37 cellular contexts compared by ENCODE assay signal in the genomic region with DNA sequence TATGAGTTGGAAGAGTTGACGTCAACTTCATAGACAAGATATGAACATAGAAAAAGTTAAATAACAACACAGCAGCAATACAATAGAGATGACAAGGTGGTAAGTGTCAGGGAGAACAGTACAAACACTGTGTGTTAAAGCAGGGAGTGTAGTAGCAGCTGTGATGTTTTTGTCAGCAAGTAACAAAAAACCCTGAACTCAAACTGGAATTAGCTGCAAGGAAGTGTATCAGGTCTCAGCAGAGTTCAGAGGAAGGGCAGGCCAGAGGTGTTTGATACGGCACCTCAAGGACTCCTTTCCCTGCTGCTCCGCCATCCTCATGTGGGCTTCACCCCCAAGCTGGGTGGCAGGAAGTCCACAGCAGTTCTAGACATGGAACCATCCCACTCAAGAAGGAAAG.
"Had no signal": no experiment of that assay in that cellular context is flagged by ENCODE, and none has a peak within 500 bp of the region (broad histone marks: within the 10 kb centered on the region; RNA-seq: fewer than 3 reads in every experiment).

No MANE protein-coding gene starts in this region.

- ATAC-seq: activated naive CD4-positive, alpha-beta T cell treated with anti-CD3 and anti-CD28 coated beads, Interleukin-2, amount 50 U/mL, for 72 hours; activated naive CD8-positive, alpha-beta T cell treated with anti-CD3 and anti-CD28 coated beads, Interleukin-2, amount 50 U/mL, for 24 hours; activated T-cell treated with anti-CD3 and anti-CD28 coated beads, Interleukin-2, amount 50 U/mL, for 4 hours; activated T-cell treated with anti-CD3 and anti-CD28 coated beads, Interleukin-2, amount 50 U/mL, for 72 hours; activated T-helper 17 cell treated with anti-CD3 and anti-CD28 coated beads, Interleukin-2, amount 50 U/mL, for 72 hours; body of pancreas had no signal

- H3K36me3 Mint-ChIP-seq: activated naive CD4-positive, alpha-beta T cell treated with anti-CD3 and anti-CD28 coated beads, Interleukin-2, amount 10 ng/mL, durations not matched to agents 7 days and 5 days; activated naive CD4-positive, alpha-beta T cell treated with anti-CD3 and anti-CD28 coated beads, Interleukin-2, amount 50 U/mL, for 24 hours; activated naive CD4-positive, alpha-beta T cell treated with anti-CD3 and anti-CD28 coated beads, Interleukin-2, amount 50 U/mL, for 72 hours; activated naive CD8-positive, alpha-beta T cell; activated naive CD8-positive, alpha-beta T cell treated with anti-CD3 and anti-CD28 coated beads for 36 hours; activated naive CD8-positive, alpha-beta T cell treated with anti-CD3 and anti-CD28 coated beads, Interleukin-2, amount 10 ng/mL, durations not matched to agents 7 days and 5 days had no signal

- H3K27me3 ChIP-seq: adrenal gland, ascending aorta, body of pancreas, brain microvascular endothelial cell, breast epithelium, cardiac muscle cell had no signal

- DNase-seq: activated effector memory CD4-positive, alpha-beta T cell treated with anti-CD3 and anti-CD28 coated beads, Interleukin-2, amount 50 U/mL, for 16 hours; activated effector memory CD4-positive, alpha-beta T cell treated with Interleukin-2 at 50 U/mL for 16 hours; activated gamma-delta T cell; activated gamma-delta T cell treated with Interleukin-2 at 50 U/mL for 16 hours; activated naive CD4-positive, alpha-beta T cell; activated naive CD4-positive, alpha-beta T cell treated with anti-CD3 and anti-CD28 coated beads for 36 hours; activated naive CD4-positive, alpha-beta T cell treated with anti-CD3 and anti-CD28 coated beads, Interleukin-2, amount 10 ng/mL, durations not matched to agents 7 days and 5 days; activated naive CD4-positive, alpha-beta T cell treated with anti-CD3 and anti-CD28 coated beads, Interleukin-2, amount 50 U/mL, for 16 hours; activated naive CD4-positive, alpha-beta T cell treated with Interleukin-2 at 50 U/mL for 16 hours; activated naive CD8-positive, alpha-beta T cell treated with anti-CD3 and anti-CD28 coated beads for 36 hours; activated naive CD8-positive, alpha-beta T cell treated with anti-CD3 and anti-CD28 coated beads, Interleukin-2, amount 10 ng/mL, durations not matched to agents 7 days and 5 days; activated naive CD8-positive, alpha-beta T cell treated with anti-CD3 and anti-CD28 coated beads, Interleukin-2, amount 50 U/mL, for 24 hours; activated T-cell treated with anti-CD3 and anti-CD28 coated beads, Interleukin-2, amount 50 U/mL, for 1 hour; activated T-cell treated with anti-CD3 and anti-CD28 coated beads, Interleukin-2, amount 50 U/mL, for 24 hours; activated T-cell treated with anti-CD3 and anti-CD28 coated beads, Interleukin-2, amount 50 U/mL, for 4 hours; activated T-cell treated with anti-CD3 and anti-CD28 coated beads, Interleukin-2, amount 50 U/mL, for 48 hours; activated T-cell treated with anti-CD3 and anti-CD28 coated beads, Interleukin-2, amount 50 U/mL, for 72 hours; adrenal gland; amniotic stem cell; amygdala; anterior cingulate cortex; aorta; body of pancreas; brain microvascular endothelial cell; caudate nucleus; central memory CD4-positive, alpha-beta T cell; cerebellar nuclear complex had no signal

- H3K27me3 Mint-ChIP-seq: activated naive CD4-positive, alpha-beta T cell treated with anti-CD3 and anti-CD28 coated beads, Interleukin-2, amount 50 U/mL, for 24 hours; activated naive CD8-positive, alpha-beta T cell; activated naive CD8-positive, alpha-beta T cell treated with anti-CD3 and anti-CD28 coated beads for 36 hours; activated naive CD8-positive, alpha-beta T cell treated with anti-CD3 and anti-CD28 coated beads, Interleukin-2, amount 50 U/mL, for 24 hours had no signal

- H3K9me3 Mint-ChIP-seq: activated naive CD4-positive, alpha-beta T cell treated with anti-CD3 and anti-CD28 coated beads for 36 hours; activated naive CD4-positive, alpha-beta T cell treated with anti-CD3 and anti-CD28 coated beads, Interleukin-2, amount 10 ng/mL, durations not matched to agents 7 days and 5 days; activated naive CD4-positive, alpha-beta T cell treated with anti-CD3 and anti-CD28 coated beads, Interleukin-2, amount 50 U/mL, for 24 hours; activated naive CD4-positive, alpha-beta T cell treated with anti-CD3 and anti-CD28 coated beads, Interleukin-2, amount 50 U/mL, for 72 hours; activated naive CD8-positive, alpha-beta T cell treated with anti-CD3 and anti-CD28 coated beads for 36 hours; activated naive CD8-positive, alpha-beta T cell treated with anti-CD3 and anti-CD28 coated beads, Interleukin-2, amount 10 ng/mL, durations not matched to agents 7 days and 5 days; activated naive CD8-positive, alpha-beta T cell treated with anti-CD3 and anti-CD28 coated beads, Interleukin-2, amount 50 U/mL, for 24 hours; activated T-cell treated with anti-CD3 and anti-CD28 coated beads, Interleukin-2, amount 50 U/mL, for 24 hours; activated T-cell treated with anti-CD3 and anti-CD28 coated beads, Interleukin-2, amount 50 U/mL, for 4 hours; activated T-cell treated with anti-CD3 and anti-CD28 coated beads, Interleukin-2, amount 50 U/mL, for 72 hours; activated T-helper 1 cell treated with anti-CD3 and anti-CD28 coated beads, Interleukin-12 subunit alpha, Interleukin-12 subunit beta, Interleukin-2, Interleukin-4 antibody, amounts not matched to agents 30 ng/mL and 10 ng/mL and 1 ng/mL, durations not matched to agents 14 hours and 24 hours and 36 hours; activated T-helper 17 cell treated with anti-CD3 and anti-CD28 coated beads, Interleukin-2, amount 50 U/mL, for 72 hours; brain; central memory CD8-positive, alpha-beta T cell had no signal

- H3K4me3 ChIP-seq: adrenal gland, ascending aorta, body of pancreas, breast epithelium, cardiac muscle cell had no signal

- H3K27ac ChIP-seq: adrenal gland, ascending aorta, body of pancreas, brain microvascular endothelial cell, breast epithelium, cardiac muscle cell had no signal

- H3K4me3 Mint-ChIP-seq: activated naive CD4-positive, alpha-beta T cell treated with anti-CD3 and anti-CD28 coated beads for 36 hours; activated naive CD4-positive, alpha-beta T cell treated with anti-CD3 and anti-CD28 coated beads, Interleukin-2, amount 10 ng/mL, durations not matched to agents 7 days and 5 days; activated naive CD4-positive, alpha-beta T cell treated with anti-CD3 and anti-CD28 coated beads, Interleukin-2, amount 50 U/mL, for 24 hours; activated naive CD8-positive, alpha-beta T cell; activated naive CD8-positive, alpha-beta T cell treated with anti-CD3 and anti-CD28 coated beads for 36 hours; activated naive CD8-positive, alpha-beta T cell treated with anti-CD3 and anti-CD28 coated beads, Interleukin-2, amount 10 ng/mL, durations not matched to agents 7 days and 5 days; activated naive CD8-positive, alpha-beta T cell treated with anti-CD3 and anti-CD28 coated beads, Interleukin-2, amount 50 U/mL, for 24 hours; activated T-cell treated with anti-CD3 and anti-CD28 coated beads, Interleukin-2, amount 50 U/mL, for 24 hours; activated T-cell treated with anti-CD3 and anti-CD28 coated beads, Interleukin-2, amount 50 U/mL, for 4 hours; activated T-cell treated with anti-CD3 and anti-CD28 coated beads, Interleukin-2, amount 50 U/mL, for 72 hours; activated T-helper 1 cell treated with anti-CD3 and anti-CD28 coated beads, Interleukin-12 subunit alpha, Interleukin-12 subunit beta, Interleukin-2, Interleukin-4 antibody, amounts not matched to agents 30 ng/mL and 10 ng/mL and 1 ng/mL, durations not matched to agents 14 hours and 24 hours and 36 hours; activated T-helper 17 cell treated with anti-CD3 and anti-CD28 coated beads, Interleukin-2, amount 50 U/mL, for 72 hours; brain; central memory CD8-positive, alpha-beta T cell had no signal

- H3K4me1 Mint-ChIP-seq: activated naive CD4-positive, alpha-beta T cell treated with anti-CD3 and anti-CD28 coated beads, Interleukin-2, amount 10 ng/mL, durations not matched to agents 7 days and 5 days; activated naive CD4-positive, alpha-beta T cell treated with anti-CD3 and anti-CD28 coated beads, Interleukin-2, amount 50 U/mL, for 24 hours; activated naive CD8-positive, alpha-beta T cell treated with anti-CD3 and anti-CD28 coated beads for 36 hours; activated naive CD8-positive, alpha-beta T cell treated with anti-CD3 and anti-CD28 coated beads, Interleukin-2, amount 10 ng/mL, durations not matched to agents 7 days and 5 days; activated naive CD8-positive, alpha-beta T cell treated with anti-CD3 and anti-CD28 coated beads, Interleukin-2, amount 50 U/mL, for 24 hours; activated T-helper 17 cell treated with anti-CD3 and anti-CD28 coated beads, Interleukin-2, amount 50 U/mL, for 72 hours; central memory CD8-positive, alpha-beta T cell had no signal

- H3K9me3 ChIP-seq: adrenal gland, ascending aorta, body of pancreas, breast epithelium had no signal

- H3K4me1 ChIP-seq: adrenal gland, ascending aorta, body of pancreas, breast epithelium had no signal

- H3K36me3 ChIP-seq: adrenal gland, ascending aorta, brain microvascular endothelial cell, breast epithelium, cardiac muscle cell had no signal

- H3K27ac Mint-ChIP-seq: activated naive CD4-positive, alpha-beta T cell treated with anti-CD3 and anti-CD28 coated beads for 36 hours; activated naive CD4-positive, alpha-beta T cell treated with anti-CD3 and anti-CD28 coated beads, Interleukin-2, amount 10 ng/mL, durations not matched to agents 7 days and 5 days; activated naive CD4-positive, alpha-beta T cell treated with anti-CD3 and anti-CD28 coated beads, Interleukin-2, amount 50 U/mL, for 24 hours; activated naive CD4-positive, alpha-beta T cell treated with anti-CD3 and anti-CD28 coated beads, Interleukin-2, amount 50 U/mL, for 72 hours; activated naive CD8-positive, alpha-beta T cell; activated naive CD8-positive, alpha-beta T cell treated with anti-CD3 and anti-CD28 coated beads for 36 hours; activated naive CD8-positive, alpha-beta T cell treated with anti-CD3 and anti-CD28 coated beads, Interleukin-2, amount 10 ng/mL, durations not matched to agents 7 days and 5 days; activated naive CD8-positive, alpha-beta T cell treated with anti-CD3 and anti-CD28 coated beads, Interleukin-2, amount 50 U/mL, for 24 hours; activated T-cell treated with anti-CD3 and anti-CD28 coated beads, Interleukin-2, amount 50 U/mL, for 24 hours; activated T-cell treated with anti-CD3 and anti-CD28 coated beads, Interleukin-2, amount 50 U/mL, for 72 hours; activated T-helper 1 cell treated with anti-CD3 and anti-CD28 coated beads, Interleukin-12 subunit alpha, Interleukin-12 subunit beta, Interleukin-2, Interleukin-4 antibody, amounts not matched to agents 30 ng/mL and 10 ng/mL and 1 ng/mL, durations not matched to agents 14 hours and 24 hours and 36 hours; activated T-helper 17 cell treated with anti-CD3 and anti-CD28 coated beads, Interleukin-2, amount 50 U/mL, for 72 hours; brain had no signal
